ENCODE assay signal across 26 cellular contexts in the genomic region with DNA sequence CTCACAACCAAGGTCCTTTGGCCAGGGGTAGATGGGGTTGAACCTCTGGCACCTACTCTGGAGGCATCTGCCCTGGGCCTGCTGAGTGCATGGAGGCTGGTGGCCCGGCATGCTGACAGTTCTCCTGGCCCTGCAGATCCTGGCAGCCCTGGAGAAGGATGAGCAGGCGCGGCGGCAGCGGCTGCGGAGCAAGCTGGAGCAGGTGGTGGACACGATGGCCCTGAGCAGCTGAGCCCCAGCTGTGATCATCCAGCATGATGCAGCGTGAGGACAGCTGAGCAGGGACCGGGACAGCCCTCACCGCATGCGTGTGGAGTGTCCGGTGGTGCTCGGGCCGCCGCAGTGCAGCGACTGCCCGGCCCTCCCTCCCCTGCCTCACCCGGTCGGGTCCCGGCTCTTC. TPM values are rescaled to one million over a fixed set of nuclear protein-coding genes. Genes with fewer than 3 reads are reported as not detected.
DNase-seq lines count a peak whose midpoint lies in the region; ATAC-seq and TF ChIP-seq lines count a peak whose summit lies in the region.
"Had no signal": no experiment of that assay in that cellular context is flagged by ENCODE, and none has a peak within 500 bp of the region (broad histone marks: within the 10 kb centered on the region; RNA-seq: fewer than 3 reads in every experiment).

No MANE protein-coding gene starts in this region.

- CTCF ChIA-PET in activated CD4-positive, alpha-beta memory T cell treated with anti-CD3 and anti-CD28 coated beads for 36 hours (lab: Charles Lee) = no interaction called here

- intact Hi-C loops in Right ventricle myocardium inferior (cut with DNase I) (no loop called here), heart right ventricle (cut with DNase I) (no loop called here), mucosa of descending colon (cut with DNase I, micrococcal nuclease) (no loop called here), left colon (cut with DNase I, micrococcal nuclease) (no loop called here)
- intact Hi-C loops in activated CD4-positive, alpha-beta memory T cell treated with anti-CD3 and anti-CD28 coated beads for 36 hours (cut with micrococcal nuclease) = no loop called here

- H3K27ac Mint-ChIP-seq in chondrocyte (ENCODE audit: unreplicated experiment) = no peak overlapping the region
- H3K27ac Mint-ChIP-seq in activated CD4-positive, alpha-beta memory T cell treated with anti-CD3 and anti-CD28 coated beads for 36 hours = no peak overlapping the region
- H3K27ac Mint-ChIP-seq: B cell; CD8-positive, alpha-beta memory T cell had no signal

- peaks cover 14% of the 10 kb centered on the region for H3K4me1 Mint-ChIP-seq in chondrocyte (ENCODE audit: low read depth)
- no peaks in the 10 kb centered on the region for H3K4me1 Mint-ChIP-seq in activated CD4-positive, alpha-beta memory T cell treated with anti-CD3 and anti-CD28 coated beads for 36 hours (ENCODE audit: low read depth)
- H3K4me1 Mint-ChIP-seq: B cell; CD8-positive, alpha-beta memory T cell had no signal

- WGBS in heart right ventricle, 2 donors = 87 to 92% methylated on average over 20 of the region's 20 CpGs

- no peaks in the 10 kb centered on the region for H3K9me3 ChIP-seq in heart right ventricle
- no peaks in the 10 kb centered on the region for H3K9me3 ChIP-seq in mucosa of descending colon

- ATAC-seq in Right ventricle myocardium inferior (no peak), heart right ventricle (no peak), mucosa of descending colon (no peak), left colon (no peak)
- ATAC-seq: HepG2 had no signal

- peaks cover 0 to 57% (median 30%) of the 10 kb centered on the region in 9 donors for H3K36me3 ChIP-seq in heart right ventricle
- H3K36me3 ChIP-seq in mucosa of descending colon (ENCODE audit: low read depth) = no peaks in the 10 kb centered on the region

- peaks cover 0 to 10% (median 0%) of the 10 kb centered on the region in 9 donors for H3K4me1 ChIP-seq in heart right ventricle
- H3K4me1 ChIP-seq in mucosa of descending colon (ENCODE audit: low read depth) = peaks cover 29% of the 10 kb centered on the region

- no peak for TF ChIP-seq CTCF in heart right ventricle (IDR thresholded peaks at IDR 0.05)
- TF ChIP-seq CTCF in chondrocyte (IDR thresholded peaks at IDR 0.05) = no peak
- no peak for TF ChIP-seq CTCF in mucosa of descending colon (IDR thresholded peaks at IDR 0.05)

- H3K36me3 Mint-ChIP-seq in chondrocyte (ENCODE audit: low read depth) = peaks cover 21% of the 10 kb centered on the region
- peaks cover 3% of the 10 kb centered on the region for H3K36me3 Mint-ChIP-seq in activated CD4-positive, alpha-beta memory T cell treated with anti-CD3 and anti-CD28 coated beads for 36 hours

- POLR2A ChIA-PET in activated CD4-positive, alpha-beta memory T cell treated with anti-CD3 and anti-CD28 coated beads for 36 hours (lab: Charles Lee) = no interaction called here

- no peak overlapping the region for H3K4me3 Mint-ChIP-seq in chondrocyte (ENCODE audit: unreplicated experiment)
- H3K4me3 Mint-ChIP-seq in activated CD4-positive, alpha-beta memory T cell treated with anti-CD3 and anti-CD28 coated beads for 36 hours = no peak overlapping the region
- H3K4me3 Mint-ChIP-seq: B cell; CD8-positive, alpha-beta memory T cell had no signal

- no peaks in the 10 kb centered on the region for H3K27me3 ChIP-seq in heart right ventricle

- no peak overlapping the region for H3K27ac ChIP-seq in heart right ventricle
- H3K27ac ChIP-seq: 22Rv1, C4-2B, GM23248 had no signal

- H3K4me3 ChIP-seq in heart right ventricle (no peak overlapping the region), mucosa of descending colon (no peak overlapping the region), skeletal muscle cell (ENCODE audit: low read depth, low read length) (no peak overlapping the region)
- H3K4me3 ChIP-seq: GM23248 had no signal

- peak; percentile 55 for DNase-seq in Right ventricle myocardium inferior (ENCODE audit: missing footprints)
- no peak for DNase-seq in heart right ventricle
- peak; percentile 89 for DNase-seq in chondrocyte (ENCODE audit: low spot score)
- DNase-seq in mucosa of descending colon = peak in 2 of 3 donors; percentile 19 to 42
- peak; percentile 15 for DNase-seq in skeletal muscle cell (ENCODE audit: low read depth)
- DNase-seq in activated CD4-positive, alpha-beta memory T cell treated with anti-CD3 and anti-CD28 coated beads for 36 hours = no peak
- no peak for DNase-seq in activated naive CD4-positive, alpha-beta T cell (lab: John Stamatoyannopoulos, UW)
- DNase-seq in left colon = no peak
- DNase-seq: DMS79 treated with DMSO at 0.1 percent for 48 hours, GF-D8, GM23248, H7, Karpas-422, NCI-H1092, NCI-H1417 treated with DMSO at 0.1 percent for 48 hours, NCI-H1694 treated with DMSO at 0.1 percent for 48 hours, NCI-H2081, NCI-H2227 treated with DMSO at 0.1 percent for 48 hours, NCI-H526 treated with DMSO at 0.1 percent for 48 hours, RPMI8226, SIG-M5 had no signal

- no peaks in the 10 kb centered on the region for H3K9me3 Mint-ChIP-seq in chondrocyte (ENCODE audit: low read depth)
- no peaks in the 10 kb centered on the region for H3K9me3 Mint-ChIP-seq in activated CD4-positive, alpha-beta memory T cell treated with anti-CD3 and anti-CD28 coated beads for 36 hours
- H3K9me3 Mint-ChIP-seq: CD8-positive, alpha-beta memory T cell had no signal

- H3K27me3 Mint-ChIP-seq in chondrocyte (ENCODE audit: low read depth) = no peaks in the 10 kb centered on the region
- H3K27me3 Mint-ChIP-seq in activated CD4-positive, alpha-beta memory T cell treated with anti-CD3 and anti-CD28 coated beads for 36 hours = no peaks in the 10 kb centered on the region
- H3K27me3 Mint-ChIP-seq: B cell had no signal

RNA-seq across cellular contexts. Expression of gene PLXNA1, which starts 50.9 kb away (rescaled TPM):
- total RNA-seq in Right ventricle myocardium inferior (29.6 TPM), heart right ventricle (10 to 100 TPM; 19.0 to 29.7 (median 25.1) TPM), chondrocyte (69.8 to 99.1 TPM (median 98.2 TPM) in 3 replicates), mucosa of descending colon (10 to 100 TPM; 11.8 to 19.3 (median 12.7) TPM), left colon (10 to 100 TPM; 15.4 to 18.0 TPM)
- polyA plus RNA-seq in heart right ventricle = 10 to 100 TPM; 14.3 to 14.8 TPM
- 1 to 10 TPM; 8.8 to 9.3 TPM for total RNA-seq in activated CD4-positive, alpha-beta memory T cell treated with anti-CD3 and anti-CD28 coated beads for 36 hours

Comparison
In these comparisons a context has a peak if more than half of its experiments do, and no peak if none do; other contexts are left out.
1. DNase-seq: peak in Right ventricle myocardium inferior (single experiment), chondrocyte (single experiment), mucosa of descending colon (2 of 3) and skeletal muscle cell (single experiment); none in heart right ventricle (0 of 2), activated CD4-positive, alpha-beta memory T cell treated with anti-CD3 and anti-CD28 coated beads for 36 hours (single experiment), activated naive CD4-positive, alpha-beta T cell (0 of 4) and left colon (0 of 2).